26 cellular contexts compared by ENCODE assay signal in the genomic region with DNA sequence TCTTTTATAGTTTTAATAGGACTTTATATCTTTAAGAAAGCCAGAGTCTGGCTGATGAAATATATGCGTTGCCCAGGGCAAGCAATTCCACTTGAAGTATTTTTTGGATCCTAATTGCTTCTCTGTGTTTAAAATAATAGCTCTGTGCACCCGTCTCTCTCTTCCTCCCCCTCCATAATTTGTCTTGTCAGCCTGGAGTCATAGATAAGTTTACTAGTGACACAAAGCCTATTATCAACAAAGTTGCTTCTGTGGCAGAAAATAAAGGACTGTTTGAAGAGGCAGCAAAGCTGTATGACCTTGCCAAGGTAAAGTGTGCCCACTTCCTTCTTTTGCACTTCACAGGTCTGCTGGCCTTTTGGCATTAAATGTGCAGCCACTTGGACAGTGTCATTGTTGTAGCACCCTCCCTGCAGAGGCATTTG. TPM values are rescaled to one million over a fixed set of nuclear protein-coding genes. Genes with fewer than 3 reads are reported as not detected.
A peak's percentile ranks its signal among the peaks of the same experiment; 100 is the strongest.
DNase-seq lines count a peak whose midpoint lies in the region; ATAC-seq and TF ChIP-seq lines count a peak whose summit lies in the region.
"Had no signal": no experiment of that assay in that cellular context is flagged by ENCODE, and none has a peak within 500 bp of the region (broad histone marks: within the 10 kb centered on the region; RNA-seq: fewer than 3 reads in every experiment).

No MANE protein-coding gene starts in this region.

- H3K27ac Mint-ChIP-seq in activated T-helper 17 cell treated with anti-CD3 and anti-CD28 coated beads, Interleukin-2, amount 50 U/mL, for 72 hours, result peak overlapping the region; percentile 19
- no peak overlapping the region for H3K27ac Mint-ChIP-seq in CD4-positive, alpha-beta T cell
- H3K27ac Mint-ChIP-seq: activated T-cell treated with anti-CD3 and anti-CD28 coated beads, Interleukin-2, amount 50 U/mL, for 24 hours; stimulated activated naive CD8-positive, alpha-beta T cell treated with anti-CD3 and anti-CD28 coated beads, Interleukin-15, Interleukin-2, amounts not matched to agents 100 ng/mL and 50 ng/mL, for 24 hours had no signal

- no peaks in the 10 kb centered on the region for H3K9me3 ChIP-seq in lower lobe of right lung
- H3K9me3 ChIP-seq in CD4-positive, alpha-beta T cell (ENCODE audit: control insufficient read depth, low read length), result no peaks in the 10 kb centered on the region
- H3K9me3 ChIP-seq in SK-N-SH, result no peaks in the 10 kb centered on the region
- H3K9me3 ChIP-seq: BE2C, esophagus squamous epithelium, prostate gland, transverse colon had no signal

- H3K27me3 ChIP-seq in lower lobe of right lung (ENCODE audit: low read depth) (no peaks in the 10 kb centered on the region), SK-N-SH (ENCODE audit: insufficient read depth) (no peaks in the 10 kb centered on the region)
- H3K27me3 ChIP-seq in CD4-positive, alpha-beta T cell (ENCODE audit: control insufficient read depth, insufficient read depth, low read length), result no peaks in the 10 kb centered on the region
- H3K27me3 ChIP-seq: BE2C, esophagus squamous epithelium, transverse colon had no signal

- H3K36me3 ChIP-seq in lower lobe of right lung, result peaks cover 85% of the 10 kb centered on the region
- peaks cover 36 to 49% of the 10 kb centered on the region in 2 experiments for H3K36me3 ChIP-seq in SK-N-SH (replicated peaks in 1 of 2; ENCODE audit: control insufficient read depth in 1 of 2, insufficient read depth in 2 of 2, low read length in 1 of 2)
- H3K36me3 ChIP-seq: prostate gland had no signal

- TF ChIP-seq CTCF in lower lobe of right lung (IDR thresholded peaks at IDR 0.05) (no peak), SK-N-SH (IDR thresholded peaks at IDR 0.05) (no peak)
- TF ChIP-seq CTCF in CD4-positive, alpha-beta T cell (IDR thresholded peaks at IDR 0.05), result no peak

- H4K20me1 ChIP-seq in SK-N-SH (ENCODE audit: insufficient read depth), result no peaks in the 10 kb centered on the region

- no peaks in the 10 kb centered on the region for H3K79me2 ChIP-seq in SK-N-SH (ENCODE audit: insufficient read depth)

- peaks cover 100% of the 10 kb centered on the region for H3K36me3 Mint-ChIP-seq in activated T-helper 17 cell treated with anti-CD3 and anti-CD28 coated beads, Interleukin-2, amount 50 U/mL, for 72 hours (ENCODE audit: low read depth)
- H3K36me3 Mint-ChIP-seq in CD4-positive, alpha-beta T cell (ENCODE audit: low read depth), result peaks cover 95% of the 10 kb centered on the region

- ATAC-seq in activated T-helper 17 cell treated with anti-CD3 and anti-CD28 coated beads, Interleukin-2, amount 50 U/mL, for 72 hours (replicated peaks), result no peak
- ATAC-seq in lower lobe of right lung, result peak; percentile 64 to 69
- no peak for ATAC-seq in CD4-positive, alpha-beta T cell (ENCODE audit: poor library complexity)
- ATAC-seq: effector memory CD8-positive, alpha-beta T cell; left cardiac atrium had no signal

- no peaks in the 10 kb centered on the region for H3K27me3 Mint-ChIP-seq in activated T-helper 17 cell treated with anti-CD3 and anti-CD28 coated beads, Interleukin-2, amount 50 U/mL, for 72 hours
- H3K27me3 Mint-ChIP-seq in CD4-positive, alpha-beta T cell, result no peaks in the 10 kb centered on the region
- H3K27me3 Mint-ChIP-seq: activated T-cell treated with anti-CD3 and anti-CD28 coated beads, Interleukin-2, amount 50 U/mL, for 24 hours; effector memory CD8-positive, alpha-beta T cell; stimulated activated naive CD8-positive, alpha-beta T cell treated with anti-CD3 and anti-CD28 coated beads, Interleukin-15, Interleukin-2, amounts not matched to agents 100 ng/mL and 50 ng/mL, for 24 hours had no signal

- POLR2A ChIA-PET in CD4-positive, alpha-beta T cell (lab: Charles Lee), result no interaction called here
- POLR2A ChIA-PET in SK-N-SH (lab: Yijun Ruan, JAX), result no interaction called here

- no peak overlapping the region for H3K4me2 ChIP-seq in SK-N-SH

- no peak for TF ChIP-seq RAD21 in SK-N-SH (IDR thresholded peaks at IDR 0.05; ENCODE audit: low read length)

- no peak overlapping the region for H3K9ac ChIP-seq in SK-N-SH

- intact Hi-C loops in lower lobe of right lung (cut with DNase I), result no loop called here
- intact Hi-C loops in CD4-positive, alpha-beta T cell (cut with DNase I, micrococcal nuclease), result no loop called here

- H3F3A ChIP-seq in SK-N-SH (replicated peaks; ENCODE audit: insufficient read depth), result no peaks in the 10 kb centered on the region

- CTCF ChIA-PET in CD4-positive, alpha-beta T cell (lab: Charles Lee), result no interaction called here
- CTCF ChIA-PET in SK-N-SH (lab: Yijun Ruan, JAX), result no interaction called here

- DNase-seq in NCI-H2227 treated with DMSO at 0.1 percent for 48 hours (lab: John Stamatoyannopoulos, UW) (peak; percentile 28), NCI-H2227 (lab: John Stamatoyannopoulos, UW; ENCODE audit: unreplicated experiment) (no peak), COLO829 (ENCODE audit: low spot score) (peak; percentile 54), lower lobe of right lung (no peak), germinal center (ENCODE audit: low spot score) (no peak), SK-N-SH (no peak)
- DNase-seq in CD4-positive, alpha-beta T cell, result no peak
- DNase-seq: 8988T; activated CD4-positive, alpha-beta T cell treated with anti-CD3 and anti-CD28 coated beads, Interleukin-2, amount 50 U/mL, for 4 hours; activated naive CD4-positive, alpha-beta T cell treated with Interleukin-2 at 50 U/mL for 16 hours; activated T-cell treated with anti-CD3 and anti-CD28 coated beads, Interleukin-2, amount 50 U/mL, for 24 hours; BE2C; effector memory CD8-positive, alpha-beta T cell; EL; esophagus squamous epithelium; glutamatergic neuron; H7; left cardiac atrium; NCI-H526 treated with DMSO at 0.1 percent for 48 hours; small intestine; stimulated activated CD4-positive, alpha-beta T cell treated with anti-CD3 and anti-CD28 coated beads, Interleukin-2, amount 100 ng/mL, for 48 hours; transverse colon had no signal

- peak overlapping the region; percentile 4 for H3K27ac ChIP-seq in lower lobe of right lung
- H3K27ac ChIP-seq in CD4-positive, alpha-beta T cell (ENCODE audit: low read depth, low read length), result no peak overlapping the region
- H3K27ac ChIP-seq in SK-N-SH (ENCODE audit: low read depth in 2 of 2, low read length in 1 of 2), result no peak overlapping the region
- H3K27ac ChIP-seq: esophagus squamous epithelium, prostate gland, transverse colon had no signal

- H3K9me3 Mint-ChIP-seq in activated T-helper 17 cell treated with anti-CD3 and anti-CD28 coated beads, Interleukin-2, amount 50 U/mL, for 72 hours, result no peaks in the 10 kb centered on the region
- H3K9me3 Mint-ChIP-seq in CD4-positive, alpha-beta T cell, result no peaks in the 10 kb centered on the region
- H3K9me3 Mint-ChIP-seq: activated T-cell treated with anti-CD3 and anti-CD28 coated beads, Interleukin-2, amount 50 U/mL, for 24 hours; effector memory CD8-positive, alpha-beta T cell; stimulated activated naive CD8-positive, alpha-beta T cell treated with anti-CD3 and anti-CD28 coated beads, Interleukin-15, Interleukin-2, amounts not matched to agents 100 ng/mL and 50 ng/mL, for 24 hours had no signal

- H3K4me3 Mint-ChIP-seq in activated T-helper 17 cell treated with anti-CD3 and anti-CD28 coated beads, Interleukin-2, amount 50 U/mL, for 72 hours, result no peak overlapping the region
- no peak overlapping the region for H3K4me3 Mint-ChIP-seq in CD4-positive, alpha-beta T cell
- H3K4me3 Mint-ChIP-seq: activated T-cell treated with anti-CD3 and anti-CD28 coated beads, Interleukin-2, amount 50 U/mL, for 24 hours; effector memory CD8-positive, alpha-beta T cell; stimulated activated naive CD8-positive, alpha-beta T cell treated with anti-CD3 and anti-CD28 coated beads, Interleukin-15, Interleukin-2, amounts not matched to agents 100 ng/mL and 50 ng/mL, for 24 hours had no signal

- H3K4me1 Mint-ChIP-seq in activated T-helper 17 cell treated with anti-CD3 and anti-CD28 coated beads, Interleukin-2, amount 50 U/mL, for 72 hours, result peaks cover 11% of the 10 kb centered on the region
- H3K4me1 Mint-ChIP-seq in CD4-positive, alpha-beta T cell (ENCODE audit: low read depth), result peaks cover 7% of the 10 kb centered on the region

- 82% methylated on average over 2 of the region's 2 CpGs for WGBS in SK-N-SH (ENCODE audit: low lambda C conversion rate)

- H3K4me1 ChIP-seq in lower lobe of right lung (no peaks in the 10 kb centered on the region), SK-N-SH (ENCODE audit: control insufficient read depth in 1 of 2, insufficient read depth in 2 of 2, low read depth in 1 of 2, low read length in 1 of 2) (peaks cover 0 to 6% of the 10 kb centered on the region in 2 experiments; a peak in 2 of 4 replicates)
- H3K4me1 ChIP-seq: BE2C, esophagus squamous epithelium, prostate gland, transverse colon had no signal

- no peak overlapping the region for H3K4me3 ChIP-seq in lower lobe of right lung
- H3K4me3 ChIP-seq in SK-N-SH (ENCODE audit: low read depth in 2 of 2, low read length in 1 of 2), result no peak overlapping the region
- H3K4me3 ChIP-seq: esophagus squamous epithelium, prostate gland, transverse colon had no signal

- H2AFZ ChIP-seq in SK-N-SH (ENCODE audit: low read depth), result no peak overlapping the region

- no peak for TF ChIP-seq EP300 in SK-N-SH (IDR thresholded peaks at IDR 0.05; ENCODE audit: borderline replicate concordance in 1 of 2, low read depth in 1 of 2, low read length in 1 of 2)

- H3K9me2 ChIP-seq in SK-N-SH, result no peaks in the 10 kb centered on the region

TF ChIP-seq in SK-N-SH, 30 proteins besides CTCF, POLR2A, EP300 and RAD21:
- TF ChIP-seq JUND (IDR thresholded peaks at IDR 0.05) (no peak), FOXM1 (IDR thresholded peaks at IDR 0.05; ENCODE audit: low read depth) (no peak)
TF ChIP-seq in SK-N-SH: peak in this region for 0.

RNA-seq across cellular contexts. Expression of a gene that starts 28.6 kb away (rescaled TPM):
- total RNA-seq in activated T-helper 17 cell treated with anti-CD3 and anti-CD28 coated beads, Interleukin-2, amount 50 U/mL, for 72 hours, result not detected
- not detected for total RNA-seq in lower lobe of right lung
- not detected for total RNA-seq in CD4-positive, alpha-beta T cell
- not detected in 2 replicates for polyA plus RNA-seq in SK-N-SH (2012; rRNA removed)
- polyA plus RNA-seq in SK-N-SH (2012; cell fraction: cytosol; rRNA removed), result not detected in 2 replicates
- polyA plus RNA-seq in SK-N-SH (2012; cell fraction: nucleus; rRNA removed), result not detected in 2 replicates
- total RNA-seq: esophagus squamous epithelium; H7; left cardiac atrium; T-helper 2 cell treated with Interferon-gamma antibody and Interleukin-4, amounts not matched to agents 100 ng/mL and 5 ng/mL, for 36 hours; transverse colon had no signal

Comparison
In these comparisons a context has a peak if more than half of its experiments do, and no peak if none do; other contexts are left out.
1. DNase-seq: peak in NCI-H2227 treated with DMSO at 0.1 percent for 48 hours (single experiment) and COLO829 (single experiment); none in NCI-H2227 (single experiment), lower lobe of right lung (single experiment), CD4-positive, alpha-beta T cell (0 of 10), germinal center (single experiment) and SK-N-SH (single experiment).
2. ATAC-seq: peak in lower lobe of right lung (2 of 2); none in activated T-helper 17 cell treated with anti-CD3 and anti-CD28 coated beads, Interleukin-2, amount 50 U/mL, for 72 hours (single experiment) and CD4-positive, alpha-beta T cell (single experiment).